ENCODE assay signal across 8 cellular contexts in the genomic region with DNA sequence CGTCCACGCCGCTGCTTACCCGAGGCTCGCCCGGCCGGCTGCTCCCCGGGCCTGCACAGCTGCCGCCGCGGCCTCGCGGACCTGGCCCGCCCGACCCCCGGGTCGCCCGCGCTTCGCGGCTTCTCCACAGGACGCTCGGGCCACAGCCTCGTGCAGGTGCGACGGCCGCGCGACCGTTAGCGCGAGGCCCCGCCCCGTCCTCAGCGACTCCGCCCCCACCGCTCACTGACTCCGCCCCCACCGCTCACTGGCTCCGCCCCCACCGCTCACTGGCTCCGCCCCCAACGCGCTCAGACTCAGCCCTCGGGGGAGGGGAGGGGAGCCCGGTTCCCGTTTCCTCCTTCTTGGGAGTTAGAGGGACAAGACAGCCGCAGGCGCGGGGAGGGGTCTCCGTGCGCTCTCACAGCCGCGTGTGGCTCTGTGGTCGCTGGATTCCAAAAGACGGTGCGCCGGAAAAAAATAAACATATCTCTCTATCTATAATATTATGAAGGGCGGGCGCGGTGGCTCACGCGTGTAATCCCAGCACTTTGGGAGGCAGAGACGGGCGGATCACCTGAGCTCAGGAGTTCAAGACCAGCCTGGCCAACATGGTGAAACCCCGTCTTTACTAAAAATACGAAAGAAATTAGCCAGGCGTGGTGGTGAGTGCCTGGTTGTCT. TPM values are rescaled to one million over a fixed set of nuclear protein-coding genes. Genes with fewer than 3 reads are reported as not detected.
A peak's percentile ranks its signal among the peaks of the same experiment; 100 is the strongest.
DNase-seq lines count a peak whose midpoint lies in the region; ATAC-seq, FAIRE-seq and TF ChIP-seq lines count a peak whose summit lies in the region.

TSS of gene MEIOB (minus strand) at position 191 of the 662 bp plus-strand sequence. CDS start 3,989 bp downstream, outside the sequence.

- 17% methylated on average over 11 of the region's 68 CpGs for WGBS in right lobe of liver (ENCODE audit: insufficient coverage, low coverage, low lambda C conversion rate, missing lambda C conversion rate)

- no peaks in the 10 kb centered on the region for H3K79me2 ChIP-seq in PC-3 (ENCODE audit: low read length)

- intact Hi-C loops in PC-3 (cut with micrococcal nuclease): no loop called here
- intact Hi-C loops in right lobe of liver (cut with DNase I): no loop called here

- H3K9me2 ChIP-seq in PC-3 (replicated peaks; ENCODE audit: low read length): no peaks in the 10 kb centered on the region

- H2AFZ ChIP-seq in PC-3 (ENCODE audit: low read length): no peak within 1 kb of the TSS

- DNase-seq in CD8-positive, alpha-beta memory T cell: peak in 2 of 5 donors; percentile 16 to 30
- DNase-seq in PC-3 (no peak), astrocyte of the hippocampus (ENCODE audit: low read depth, low spot score) (peak; percentile 51), right lobe of liver (no peak), superior temporal gyrus (ENCODE audit: extremely low spot score) (no peak), GM19239 (ENCODE audit: insufficient read length, low spot score) (no peak)
- DNase-seq in stimulated activated naive CD8-positive, alpha-beta T cell treated with anti-CD3 and anti-CD28 coated beads, Interleukin-15, Interleukin-2, amounts not matched to agents 100 U/mL and 50 U/mL, for 24 hours: peak; percentile 53

- no peak for TF ChIP-seq CTCF in PC-3 (conservative IDR thresholded peaks at IDR 0.05; ENCODE audit: low read depth, low read length)
- TF ChIP-seq CTCF in right lobe of liver (IDR thresholded peaks at IDR 0.05): no peak

- peaks cover 0 to 4% (median 3%) of the 10 kb centered on the region in 3 donors for H3K4me1 Mint-ChIP-seq in CD8-positive, alpha-beta memory T cell

- H3K9ac ChIP-seq in PC-3 (ENCODE audit: low read length): no peak within 1 kb of the TSS

- TF ChIP-seq POLR2A in right lobe of liver (IDR thresholded peaks at IDR 0.05): no peak

- CTCF ChIA-PET in CD8-positive, alpha-beta memory T cell (lab: Charles Lee): interaction anchor here (1.0 kb wide), 1 partner anchor 8 kb away, joined by 3 read pairs; no protein-coding TSS in a partner anchor
- CTCF ChIA-PET in PC-3 (lab: Charles Lee): no interaction called here

- H3K4me1 ChIP-seq in CD8-positive, alpha-beta memory T cell (ENCODE audit: insufficient read depth, low read length): no peaks in the 10 kb centered on the region
- peaks cover 13% of the 10 kb centered on the region for H3K4me1 ChIP-seq in PC-3 (ENCODE audit: insufficient read depth, low read length)
- H3K4me1 ChIP-seq in right lobe of liver: peaks cover 0 to 37% (median 18%) of the 10 kb centered on the region in 4 donors

- no peak for ATAC-seq in PC-3
- peak in 3 of 4 donors; percentile 9 to 25 (median 13) for ATAC-seq in right lobe of liver
- peak; percentile 43 for ATAC-seq in stimulated activated naive CD8-positive, alpha-beta T cell treated with anti-CD3 and anti-CD28 coated beads, Interleukin-15, Interleukin-2, amounts not matched to agents 100 U/mL and 50 U/mL, for 24 hours
- no peak for ATAC-seq in HG03139 (IDR thresholded peaks at IDR 0.05; ENCODE audit: unreplicated experiment)

- peaks cover 3% of the 10 kb centered on the region for H3K27me3 ChIP-seq in CD8-positive, alpha-beta memory T cell (ENCODE audit: insufficient read depth, low read length, poor library complexity, severe bottlenecking)
- no peaks in the 10 kb centered on the region for H3K27me3 ChIP-seq in PC-3 (ENCODE audit: low read length)
- H3K27me3 ChIP-seq in right lobe of liver: no peaks in the 10 kb centered on the region

- no peak within 1 kb of the TSS for H3K4me3 ChIP-seq in CD8-positive, alpha-beta memory T cell (ENCODE audit: low read length)
- H3K4me3 ChIP-seq in PC-3 (ENCODE audit: low read length) (no peak within 1 kb of the TSS), right lobe of liver (peak within 1 kb of the TSS in 1 of 3 donors; percentile 33)

- peak within 1 kb of the TSS; percentile 51 for H3K4me2 ChIP-seq in PC-3 (ENCODE audit: low read length)

- H3K27me3 Mint-ChIP-seq in CD8-positive, alpha-beta memory T cell: peaks cover 24 to 25% of the 10 kb centered on the region in 2 donors

- no peaks in the 10 kb centered on the region for H3K36me3 Mint-ChIP-seq in CD8-positive, alpha-beta memory T cell

- peak within 1 kb of the TSS in 4 of 7 donors; percentile 16 to 69 (median 42) for H3K4me3 Mint-ChIP-seq in CD8-positive, alpha-beta memory T cell

- H3K36me3 ChIP-seq in CD8-positive, alpha-beta memory T cell (ENCODE audit: insufficient read depth, low read length): no peaks in the 10 kb centered on the region
- no peaks in the 10 kb centered on the region for H3K36me3 ChIP-seq in PC-3 (ENCODE audit: low read depth, low read length)
- no peaks in the 10 kb centered on the region for H3K36me3 ChIP-seq in right lobe of liver

- peaks cover 3% of the 10 kb centered on the region for H3F3A ChIP-seq in PC-3 (ENCODE audit: low read length, unreplicated experiment)

- POLR2A ChIA-PET in CD8-positive, alpha-beta memory T cell (lab: Charles Lee): no interaction called here
- POLR2A ChIA-PET in PC-3 (lab: Charles Lee; ENCODE audit: unreplicated experiment): no interaction called here

- no peaks in the 10 kb centered on the region for H4K20me1 ChIP-seq in PC-3 (ENCODE audit: low read length)

- BruUV-seq in PC-3 (replicated peaks; lab: Mats Ljungman, UMichigan): no TSS peak

- H3K27ac ChIP-seq in CD8-positive, alpha-beta memory T cell (ENCODE audit: low read depth, low read length): no peak within 1 kb of the TSS
- peak within 1 kb of the TSS; percentile 58 for H3K27ac ChIP-seq in PC-3 (ENCODE audit: low read length)
- H3K27ac ChIP-seq in right lobe of liver: peak within 1 kb of the TSS in 2 of 3 donors; percentile 61 to 72

- no peaks in the 10 kb centered on the region for H3K9me3 ChIP-seq in CD8-positive, alpha-beta memory T cell (ENCODE audit: low read length)
- H3K9me3 ChIP-seq in PC-3 (ENCODE audit: low read length) (no peaks in the 10 kb centered on the region), right lobe of liver (no peaks in the 10 kb centered on the region)

- H3K9me3 Mint-ChIP-seq in CD8-positive, alpha-beta memory T cell: no peaks in the 10 kb centered on the region

- H3K27ac Mint-ChIP-seq in CD8-positive, alpha-beta memory T cell: no peak within 1 kb of the TSS

- no peak for FAIRE-seq in GM19239 (lab: Jason Lieb, UNC)

RNA-seq across cellular contexts. Expression of gene MEIOB, which starts in this region (rescaled TPM):
- total RNA-seq in CD8-positive, alpha-beta memory T cell: not detected
- polyA plus RNA-seq in CD8-positive, alpha-beta memory T cell: not detected
- total RNA-seq in PC-3 (2014; rRNA removed): not detected in 2 replicates
- total RNA-seq in right lobe of liver: under 1 TPM in 2 of 6 experiments, not detected in 4; 0.39 to 0.40 TPM

Comparison
In these comparisons a context has a peak if more than half of its experiments do, and no peak if none do; other contexts are left out.
1. Peak in ATAC-seq and H3K27ac ChIP-seq in right lobe of liver; RNA of the gene not detected or under 1 TPM.
2. DNase-seq: peak in astrocyte of the hippocampus (single experiment) and stimulated activated naive CD8-positive, alpha-beta T cell treated with anti-CD3 and anti-CD28 coated beads, Interleukin-15, Interleukin-2, amounts not matched to agents 100 U/mL and 50 U/mL, for 24 hours (single experiment); none in PC-3 (single experiment), right lobe of liver (0 of 3), superior temporal gyrus (single experiment) and GM19239 (single experiment).